In genomic region chr9:6584881-6585597, GRCh38 we compare ENCODE assay signal across 9 cellular contexts.
DNase-seq lines count a peak whose midpoint lies in the region; ATAC-seq and TF ChIP-seq lines count a peak whose summit lies in the region.
"Had no signal": no experiment of that assay in that cellular context is flagged by ENCODE, and none has a peak within 500 bp of the region (broad histone marks: within the 10 kb centered on the region; RNA-seq: fewer than 3 reads in every experiment).

No MANE protein-coding gene starts in this region.

- no peak overlapping the region for H3K4me2 ChIP-seq in osteoblast (ENCODE audit: insufficient read depth, low read length)

- TF ChIP-seq CTCF in 22Rv1 (IDR thresholded peaks at IDR 0.05): peak; percentile 64
- TF ChIP-seq CTCF in GM12872 (IDR thresholded peaks at IDR 0.05; ENCODE audit: insufficient read depth, low read depth, low read length): peak; percentile 26; the same call in 1 of the 3 replicates
- peak; percentile 47 for TF ChIP-seq CTCF in osteoblast (IDR thresholded peaks at IDR 0.05; ENCODE audit: extremely low read depth, low read depth, low read length)

- ATAC-seq in HG03135 (IDR thresholded peaks at IDR 0.05; ENCODE audit: unreplicated experiment) (no peak), GM21529 (IDR thresholded peaks at IDR 0.05; ENCODE audit: unreplicated experiment) (no peak)

- H3K79me2 ChIP-seq in osteoblast (ENCODE audit: insufficient read depth, low read length): no peaks in the 10 kb centered on the region

- H3K27me3 ChIP-seq in osteoblast (ENCODE audit: insufficient read depth, low read length): no peaks in the 10 kb centered on the region

- DNase-seq in NCI-H345 treated with DMSO at 0.1 percent for 48 hours (lab: John Stamatoyannopoulos, UW; ENCODE audit: unreplicated experiment) (peak; percentile 14), dermis blood vessel endothelial cell (peak; percentile 67), osteoblast (ENCODE audit: insufficient read length, low spot score, missing footprints) (no peak), mesenteric fat pad (ENCODE audit: low spot score) (no peak)
- DNase-seq: activated naive CD8-positive, alpha-beta T cell treated with anti-CD3 and anti-CD28 coated beads, Interleukin-2, amount 10 ng/mL, durations not matched to agents 7 days and 5 days had no signal

- no peaks in the 10 kb centered on the region for H3K36me3 ChIP-seq in osteoblast (ENCODE audit: insufficient read depth, low read length)

- H3K27ac ChIP-seq in 22Rv1: no peak overlapping the region
- no peak overlapping the region for H3K27ac ChIP-seq in osteoblast (ENCODE audit: low read depth, low read length)

- H3K4me3 ChIP-seq in osteoblast (ENCODE audit: insufficient read depth, low read length): no peak overlapping the region

- no peaks in the 10 kb centered on the region for H4K20me1 ChIP-seq in osteoblast (ENCODE audit: insufficient read depth, low read length)

- H2AFZ ChIP-seq in osteoblast (ENCODE audit: low read length): no peak overlapping the region

- H3K9me3 ChIP-seq in osteoblast (ENCODE audit: low read depth, low read length): no peaks in the 10 kb centered on the region

- no peaks in the 10 kb centered on the region for H3K4me1 ChIP-seq in osteoblast (ENCODE audit: insufficient read depth, low read length)

Comparison
In these comparisons a context has a peak if more than half of its experiments do, and no peak if none do; other contexts are left out.
1. DNase-seq: peak in NCI-H345 treated with DMSO at 0.1 percent for 48 hours (single experiment) and dermis blood vessel endothelial cell (single experiment); none in osteoblast (single experiment) and mesenteric fat pad (single experiment).
2. Peak in every context shown above with its lines, with median percentiles within 50 percentile points of each other: CTCF ChIP-seq.